ENCODE assay signal across 1 cellular context in the genomic region with DNA sequence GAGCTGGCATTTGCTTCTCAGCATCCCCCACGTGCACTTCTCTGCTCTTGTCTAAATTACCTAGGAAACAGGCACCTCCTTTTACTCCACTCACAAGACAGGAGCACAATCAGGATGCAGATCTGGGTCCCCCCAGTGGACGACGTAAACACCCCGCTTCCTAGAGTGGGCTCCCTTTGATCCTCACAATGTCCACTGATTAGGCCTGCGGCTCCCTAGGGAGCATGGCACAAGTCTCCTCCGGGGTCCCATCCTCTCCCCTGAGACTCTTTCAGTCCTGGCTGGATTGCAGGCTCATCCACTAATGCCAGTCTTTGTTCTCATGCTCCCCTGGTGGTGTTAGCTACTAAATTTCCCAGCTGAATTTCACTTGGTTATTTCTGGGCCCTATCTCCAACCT.
TF ChIP-seq lines count a peak whose summit lies in the region.

No MANE protein-coding gene starts in this region.

TF ChIP-seq in H1, 55 proteins besides CTCF, POLR2A, EP300 and RAD21:
- no peak for TF ChIP-seq HDAC6 (IDR thresholded peaks at IDR 0.05; ENCODE audit: low read depth, low read length)
- peak; percentile 45 for TF ChIP-seq CTBP2 (IDR thresholded peaks at IDR 0.05; ENCODE audit: borderline replicate concordance, insufficient read depth, insufficient read length, low read length)
- peak; percentile 61 to 72; a peak in 1 of 4 replicates for TF ChIP-seq HDAC2 (IDR thresholded peaks at IDR 0.05; ENCODE audit: borderline replicate concordance in 1 of 2, low read depth in 2 of 2, low read length in 2 of 2)
- peak; percentile 77 for TF ChIP-seq NANOG (IDR thresholded peaks at IDR 0.05; ENCODE audit: insufficient read depth, low read depth, low read length, poor library complexity, severe bottlenecking)
- TF ChIP-seq GABPA (IDR thresholded peaks at IDR 0.05; ENCODE audit: borderline replicate concordance, insufficient read depth, low read length), result no peak
TF ChIP-seq in H1: peak in this region for 3.
